In genomic region chr12:106511365-106511764, GRCh38 we compare ENCODE assay signal across 26 cellular contexts.
"Had no signal": no experiment of that assay in that cellular context is flagged by ENCODE, and none has a peak within 500 bp of the region (broad histone marks: within the 10 kb centered on the region; RNA-seq: fewer than 3 reads in every experiment).

No MANE protein-coding gene starts in this region.

- DNase-seq: heart left ventricle; hypothalamus; immature natural killer cell; kidney; lower lobe of right lung; mammary epithelial cell; mesenchymal stem cell; naive thymus-derived CD8-positive, alpha-beta T cell; nucleus accumbens; pancreas; posterior cingulate gyrus; retina; right lobe of liver; stimulated activated CD4-positive, alpha-beta T cell treated with anti-CD3 and anti-CD28 coated beads, Interleukin-1b, Interleukin-23, amount 100 ng/mL, for 48 hours; stimulated activated CD4-positive, alpha-beta T cell treated with anti-CD3 and anti-CD28 coated beads, Interleukin-2, amount 100 ng/mL, for 48 hours; stimulated activated CD4-positive, alpha-beta T cell treated with anti-CD3 and anti-CD28 coated beads, Interleukin-4, amount 100 ng/mL, for 4 hours; stimulated activated CD8-positive, alpha-beta memory T cell treated with anti-CD3 and anti-CD28 coated beads, Interleukin-4, amount 100 ng/mL, for 48 hours; stimulated activated naive CD4-positive, alpha-beta T cell treated with Interleukin-2 at 50 U/mL for 16 hours; stimulated activated naive CD8-positive, alpha-beta T cell treated with anti-CD3 and anti-CD28 coated beads, Interleukin-15, amount 100 ng/mL, for 72 hours; substantia nigra had no signal

- ATAC-seq: lower lobe of right lung; naive thymus-derived CD8-positive, alpha-beta T cell; pancreas; right lobe of liver; stimulated activated memory B cell treated with anti-CD40 and anti-IgM and Interleukin-4, amounts not matched to agents 10 μg/mL and 1 μg/mL and 100 μg/mL, for 72 hours; stimulated activated naive CD8-positive, alpha-beta T cell treated with anti-CD3 and anti-CD28 coated beads, Interleukin-15, amount 100 ng/mL, for 72 hours had no signal

- H3K27ac ChIP-seq: heart left ventricle, lower lobe of right lung, pancreas, prostate gland, right lobe of liver, tibial nerve, vagina had no signal

- H3K4me3 ChIP-seq: heart left ventricle, lower lobe of right lung, pancreas, prostate gland, right lobe of liver, smooth muscle cell, tibial nerve, vagina had no signal

- H3K36me3 ChIP-seq: prostate gland had no signal

- H3K4me2 ChIP-seq: smooth muscle cell had no signal

- H3K27me3 ChIP-seq: heart left ventricle, pancreas, right lobe of liver, tibial nerve, vagina had no signal

- FAIRE-seq: islet of Langerhans, kidney, pancreas had no signal

- H3K9me3 ChIP-seq: lower lobe of right lung, pancreas, prostate gland, right lobe of liver, tibial nerve, vagina had no signal

- H3K4me1 ChIP-seq: heart left ventricle, lower lobe of right lung, pancreas, prostate gland, right lobe of liver, tibial nerve, vagina had no signal
